8 cellular contexts compared by ENCODE assay signal in genomic region chr5:179166886-179167841, GRCh38.
DNase-seq lines count a peak whose midpoint lies in the region; ATAC-seq and TF ChIP-seq lines count a peak whose summit lies in the region.

No MANE protein-coding gene starts in this region.

- H4K20me1 ChIP-seq in GM23338 (replicated peaks; ENCODE audit: insufficient read depth): no peaks in the 10 kb centered on the region
- no peaks in the 10 kb centered on the region for H4K20me1 ChIP-seq in OCI-LY7 (ENCODE audit: insufficient read depth, low read length)

- no peak overlapping the region for H3K18ac ChIP-seq in trophoblast cell (ENCODE audit: low read length)

- no peaks in the 10 kb centered on the region for H3F3A ChIP-seq in GM23338 (replicated peaks; ENCODE audit: low read depth)

- H3K14ac ChIP-seq in trophoblast cell (ENCODE audit: low read length): no peak overlapping the region

- H3K4me1 ChIP-seq in GM23338 (ENCODE audit: insufficient read depth) (no peaks in the 10 kb centered on the region), OCI-LY7 (ENCODE audit: insufficient read depth, low read length, poor library complexity, severe bottlenecking) (no peaks in the 10 kb centered on the region), trophoblast cell (ENCODE audit: control insufficient read depth in 1 of 2, insufficient read depth in 2 of 2, low read length in 2 of 2) (peaks cover 0 to 5% of the 10 kb centered on the region in 2 experiments), tibial artery (peaks cover 0 to 15% (median 7%) of the 10 kb centered on the region in 4 donors)

- BruUV-seq in OCI-LY7 (replicated peaks; lab: Mats Ljungman, UMichigan): no TSS peak

- no peak overlapping the region for H3K23ac ChIP-seq in trophoblast cell (ENCODE audit: low read length)

- H4K12ac ChIP-seq in trophoblast cell (ENCODE audit: low read depth, low read length): no peak overlapping the region

- peak; percentile 78 for ATAC-seq in CD4-positive, alpha-beta T cell (ENCODE audit: poor library complexity)
- ATAC-seq in GM23338 (peak; percentile 96), Right ventricle myocardium inferior (peak; percentile 68)

- H3K79me1 ChIP-seq in trophoblast cell (ENCODE audit: low read length): no peaks in the 10 kb centered on the region

- H3K4me1 Mint-ChIP-seq in CD4-positive, alpha-beta T cell (ENCODE audit: low read depth): peaks cover 4% of the 10 kb centered on the region
- H3K4me1 Mint-ChIP-seq in GM23338: no peaks in the 10 kb centered on the region

- POLR2A ChIA-PET in CD4-positive, alpha-beta T cell (lab: Charles Lee): no interaction called here
- POLR2A ChIA-PET in OCI-LY7 (lab: Charles Lee): no interaction called here

- intact Hi-C loops in CD4-positive, alpha-beta T cell (cut with DNase I, micrococcal nuclease): loop anchor here in 1 of 2 experiments (1.0 to 10.0 kb wide), 2 partner anchors 327 to 488 kb away; no protein-coding TSS in a partner anchor
- intact Hi-C loops in OCI-LY7 (cut with micrococcal nuclease; ENCODE audit: unreplicated experiment): loop anchor here (1.0 kb wide), 1 partner anchor 327 kb away; no protein-coding TSS in a partner anchor
- intact Hi-C loops in Right ventricle myocardium inferior (cut with DNase I): loop anchor here (1.0 to 5.0 kb wide), 2 partner anchors 175 to 327 kb away; no protein-coding TSS in a partner anchor
- intact Hi-C loops in tibial artery (cut with DNase I; ENCODE audit: low total_unique reads): loop anchor here (2.0 to 5.0 kb wide), 2 partner anchors 235 to 328 kb away; no protein-coding TSS in a partner anchor

- peaks cover 5% of the 10 kb centered on the region for H3K27me3 Mint-ChIP-seq in CD4-positive, alpha-beta T cell
- H3K27me3 Mint-ChIP-seq in GM23338 (ENCODE audit: insufficient read depth, low read depth, poor library complexity): peaks cover 15% of the 10 kb centered on the region

- no peak overlapping the region for H3K4ac ChIP-seq in trophoblast cell (ENCODE audit: low read depth, low read length)

- H4K8ac ChIP-seq in trophoblast cell (ENCODE audit: low read depth, low read length): no peak overlapping the region

- H2BK120ac ChIP-seq in trophoblast cell (ENCODE audit: insufficient read depth, low read length, poor library complexity): no peak overlapping the region

- CTCF ChIA-PET in CD4-positive, alpha-beta T cell (lab: Charles Lee): interaction anchor here (0.6 kb wide), 1 partner anchor 34 kb away, joined by 3 read pairs; no protein-coding TSS in a partner anchor
- CTCF ChIA-PET in OCI-LY7 (lab: Charles Lee; ENCODE audit: unreplicated experiment): no interaction called here

- H3K27me3 ChIP-seq in CD4-positive, alpha-beta T cell (ENCODE audit: control insufficient read depth, insufficient read depth, low read length): peaks cover 5% of the 10 kb centered on the region
- H3K27me3 ChIP-seq in GM23338 (ENCODE audit: insufficient read depth): no peaks in the 10 kb centered on the region
- no peaks in the 10 kb centered on the region for H3K27me3 ChIP-seq in trophoblast cell (ENCODE audit: insufficient read depth, low read length)
- H3K27me3 ChIP-seq in tibial artery: no peaks in the 10 kb centered on the region

- H3K9me2 ChIP-seq in GM23338 (ENCODE audit: insufficient read depth): no peaks in the 10 kb centered on the region
- H3K9me2 ChIP-seq in OCI-LY7 (ENCODE audit: insufficient read depth, low read length): no peaks in the 10 kb centered on the region

- no peaks in the 10 kb centered on the region for H3K36me3 Mint-ChIP-seq in CD4-positive, alpha-beta T cell (ENCODE audit: low read depth)
- peaks cover 6% of the 10 kb centered on the region; the same call in 1 of the 3 replicates for H3K36me3 Mint-ChIP-seq in GM23338 (ENCODE audit: low read depth)

- no peaks in the 10 kb centered on the region for H3K9me3 Mint-ChIP-seq in CD4-positive, alpha-beta T cell
- peaks cover 29% of the 10 kb centered on the region for H3K9me3 Mint-ChIP-seq in GM23338

- H2BK5ac ChIP-seq in trophoblast cell (ENCODE audit: low read depth, low read length, poor library complexity): no peak overlapping the region

- peak; percentile 30 to 68 (median 48) for DNase-seq in CD4-positive, alpha-beta T cell
- DNase-seq in GM23338 (ENCODE audit: low spot score): peak; percentile 79
- DNase-seq in OCI-LY7 (ENCODE audit: low spot score): peak; percentile 50
- peak; percentile 55 for DNase-seq in activated naive CD4-positive, alpha-beta T cell treated with Interleukin-2 at 50 U/mL for 16 hours
- no peak for DNase-seq in Right ventricle myocardium inferior (ENCODE audit: missing footprints)
- DNase-seq in trophoblast cell: peak in 1 of 2 donors; percentile 48
- peak in 1 of 2 donors; percentile 68 for DNase-seq in tibial artery
- no peak for DNase-seq in ureter (ENCODE audit: low spot score)

- H2BK12ac ChIP-seq in trophoblast cell (ENCODE audit: low read length): peak overlapping the region; percentile 14

- H3K36me3 ChIP-seq in GM23338 (ENCODE audit: insufficient read depth): no peaks in the 10 kb centered on the region
- H3K36me3 ChIP-seq in OCI-LY7 (ENCODE audit: insufficient read depth, low read length): no peaks in the 10 kb centered on the region
- H3K36me3 ChIP-seq in trophoblast cell (ENCODE audit: control insufficient read depth in 1 of 2, insufficient read depth in 2 of 2, low read length in 2 of 2): peaks cover 2 to 9% of the 10 kb centered on the region in 2 experiments
- peaks cover 0 to 7% (median 0%) of the 10 kb centered on the region in 3 donors for H3K36me3 ChIP-seq in tibial artery

- H3K9ac ChIP-seq in trophoblast cell (ENCODE audit: low read length): no peak overlapping the region

- no peak overlapping the region for H2AFZ ChIP-seq in GM23338
- no peak overlapping the region for H2AFZ ChIP-seq in OCI-LY7 (ENCODE audit: low read length)
- H2AFZ ChIP-seq in trophoblast cell (ENCODE audit: insufficient read depth, low read length, poor library complexity): no peak overlapping the region

- H3K4me3 ChIP-seq in GM23338: peak overlapping the region; percentile 50
- no peak overlapping the region for H3K4me3 ChIP-seq in OCI-LY7 (ENCODE audit: low read depth, low read length, poor library complexity, severe bottlenecking)
- H3K4me3 ChIP-seq in trophoblast cell (ENCODE audit: low read depth, low read length): no peak overlapping the region
- H3K4me3 ChIP-seq in tibial artery: peak overlapping the region in 1 of 2 donors; percentile 35

- no peak overlapping the region for H2AK5ac ChIP-seq in trophoblast cell (ENCODE audit: low read length)

- no peak overlapping the region for H3K27ac ChIP-seq in CD4-positive, alpha-beta T cell (ENCODE audit: low read depth, low read length)
- no peak overlapping the region for H3K27ac ChIP-seq in GM23338 (ENCODE audit: low read depth)
- H3K27ac ChIP-seq in OCI-LY7 (ENCODE audit: low read depth, low read length, poor library complexity, severe bottlenecking): no peak overlapping the region
- no peak overlapping the region for H3K27ac ChIP-seq in trophoblast cell (ENCODE audit: low read depth, low read length)
- no peak overlapping the region for H3K27ac ChIP-seq in tibial artery

- H3K4me3 Mint-ChIP-seq in CD4-positive, alpha-beta T cell: no peak overlapping the region
- peak overlapping the region; percentile 46; the same call in 1 of the 3 replicates for H3K4me3 Mint-ChIP-seq in GM23338

- peaks cover 2% of the 10 kb centered on the region for H3K9me3 ChIP-seq in CD4-positive, alpha-beta T cell (ENCODE audit: control insufficient read depth, low read length)
- H3K9me3 ChIP-seq in OCI-LY7 (ENCODE audit: low read length) (no peaks in the 10 kb centered on the region), trophoblast cell (ENCODE audit: insufficient read depth, low read depth, low read length) (peaks cover 14% of the 10 kb centered on the region), tibial artery (peaks cover 0 to 6% (median 0%) of the 10 kb centered on the region in 3 donors)

- no peak overlapping the region for H3K27ac Mint-ChIP-seq in CD4-positive, alpha-beta T cell
- H3K27ac Mint-ChIP-seq in GM23338: no peak overlapping the region

- H3K79me2 ChIP-seq in GM23338 (replicated peaks; ENCODE audit: insufficient read depth) (no peaks in the 10 kb centered on the region), OCI-LY7 (ENCODE audit: insufficient read depth, low read depth, low read length) (no peaks in the 10 kb centered on the region), trophoblast cell (ENCODE audit: control insufficient read depth, insufficient read depth, low read length, poor library complexity) (no peaks in the 10 kb centered on the region)

- no CpG with 5 or more reads among the region's 67 CpGs for WGBS in trophoblast cell (ENCODE audit: extremely low coverage, insufficient coverage, insufficient read length)

- H4K91ac ChIP-seq in trophoblast cell (ENCODE audit: low read depth, low read length): peak overlapping the region; percentile 4

- H3K4me2 ChIP-seq in GM23338 (peak overlapping the region; percentile 75), OCI-LY7 (ENCODE audit: low read length) (peak overlapping the region; percentile 44; the same call in 1 of the 2 replicates), trophoblast cell (ENCODE audit: low read length) (peak overlapping the region; percentile 11)

- TF ChIP-seq CTCF in CD4-positive, alpha-beta T cell (IDR thresholded peaks at IDR 0.05): peak; percentile 70
- TF ChIP-seq CTCF in GM23338 (conservative IDR thresholded peaks at IDR 0.05; ENCODE audit: low read depth in 2 of 2) (peak; percentile 65 to 79), OCI-LY7 (conservative IDR thresholded peaks at IDR 0.05; ENCODE audit: low read length) (peak; percentile 94), tibial artery (IDR thresholded peaks at IDR 0.05) (peak; percentile 83 to 96)

Comparison
In these comparisons a context has a peak if more than half of its experiments do, and no peak if none do; other contexts are left out.
1. DNase-seq: peak in CD4-positive, alpha-beta T cell (10 of 10), GM23338 (single experiment), OCI-LY7 (single experiment) and activated naive CD4-positive, alpha-beta T cell treated with Interleukin-2 at 50 U/mL for 16 hours (single experiment); none in Right ventricle myocardium inferior (single experiment) and ureter (single experiment).
2. H3K4me2 ChIP-seq: peak in every context shown above with its lines; median percentile 75 in GM23338; 44 in OCI-LY7; 11 in trophoblast cell.
3. Peak in every context shown above with its lines, with median percentiles within 50 percentile points of each other: ATAC-seq and CTCF ChIP-seq.